ENCODE assay signal across 18 cellular contexts in genomic region chr5:88551724-88552345, GRCh38.
A peak's percentile ranks its signal among the peaks of the same experiment; 100 is the strongest.
DNase-seq lines count a peak whose midpoint lies in the region; ATAC-seq and TF ChIP-seq lines count a peak whose summit lies in the region.
"Had no signal": no experiment of that assay in that cellular context is flagged by ENCODE, and none has a peak within 500 bp of the region (broad histone marks: within the 10 kb centered on the region; RNA-seq: fewer than 3 reads in every experiment).

No MANE protein-coding gene starts in this region.

- H3K79me2 ChIP-seq in GM23338 (replicated peaks; ENCODE audit: insufficient read depth), result no peaks in the 10 kb centered on the region

- DNase-seq in GM23338 (ENCODE audit: low spot score) (peak; percentile 26), amygdala (lab: John Stamatoyannopoulos, UW) (peak in 41 of 56 donors; percentile 3 to 70 (median 27)), hypothalamus (lab: John Stamatoyannopoulos, UW) (peak in 31 of 51 donors; percentile 1 to 81 (median 28)), neuronal stem cell (ENCODE audit: low spot score) (peak; percentile 81), T-helper 2 cell (no peak), GM03348 (ENCODE audit: low spot score) (no peak), SHP77 treated with DMSO at 0.1 percent for 48 hours (lab: John Stamatoyannopoulos, UW) (no peak)
- no peak for DNase-seq in stimulated activated effector memory CD8-positive, alpha-beta T cell treated with anti-CD3 and anti-CD28 coated beads, Interleukin-12 subunit alpha, Interleukin-12 subunit beta, amount 100 ng/mL, for 72 hours (ENCODE audit: low spot score in 2 of 2)
- DNase-seq: activated CD4-positive, CD25-positive, alpha-beta regulatory T cell treated with anti-CD3 and anti-CD28 coated beads, Interleukin-2, amount 50 U/mL, for 72 hours; NCI-H146; NCI-H226; Right ventricle myocardium superior; stimulated activated CD4-positive, alpha-beta T cell treated with anti-CD3 and anti-CD28 coated beads, Interleukin-1b, Interleukin-23, amount 100 ng/mL, for 48 hours had no signal

- no peak overlapping the region for H4K91ac ChIP-seq in neuronal stem cell (ENCODE audit: low read depth, low read length, poor library complexity)

- no peak overlapping the region for H3K18ac ChIP-seq in neuronal stem cell (ENCODE audit: low read length)

- H3K4me1 Mint-ChIP-seq in GM23338, result peaks cover 22% of the 10 kb centered on the region
- H3K4me1 Mint-ChIP-seq in stimulated activated effector memory CD8-positive, alpha-beta T cell treated with anti-CD3 and anti-CD28 coated beads, Interleukin-12 subunit alpha, Interleukin-12 subunit beta, amount 100 ng/mL, for 72 hours, result no peaks in the 10 kb centered on the region

- H3K9me2 ChIP-seq in GM23338 (ENCODE audit: insufficient read depth), result no peaks in the 10 kb centered on the region

- H3K14ac ChIP-seq in neuronal stem cell (ENCODE audit: low read length), result no peak overlapping the region

- peak; percentile 80 for ATAC-seq in GM23338
- ATAC-seq in stimulated activated effector memory CD8-positive, alpha-beta T cell treated with anti-CD3 and anti-CD28 coated beads, Interleukin-12 subunit alpha, Interleukin-12 subunit beta, amount 100 ng/mL, for 72 hours, result no peak
- ATAC-seq: natural killer cell treated with Interleukin-12 subunit alpha and Interleukin-12 subunit beta and Interleukin-15 and Interleukin-18, amount 100 ng/mL, for 72 hours; sciatic nerve had no signal

- H4K8ac ChIP-seq in neuronal stem cell (ENCODE audit: low read depth, low read length), result no peak overlapping the region

- no peak overlapping the region for H3K4me2 ChIP-seq in GM23338
- H3K4me2 ChIP-seq in neuronal stem cell (ENCODE audit: insufficient read depth, low read length, poor library complexity, severe bottlenecking), result no peak overlapping the region

- H3K4me3 ChIP-seq in GM23338 (no peak overlapping the region), neuronal stem cell (ENCODE audit: low read length in 2 of 2) (no peak overlapping the region)
- H3K4me3 ChIP-seq: lung had no signal

- no peaks in the 10 kb centered on the region for H4K20me1 ChIP-seq in GM23338 (replicated peaks; ENCODE audit: insufficient read depth)

- H3K4me3 Mint-ChIP-seq in GM23338, result no peak overlapping the region
- no peak overlapping the region for H3K4me3 Mint-ChIP-seq in stimulated activated effector memory CD8-positive, alpha-beta T cell treated with anti-CD3 and anti-CD28 coated beads, Interleukin-12 subunit alpha, Interleukin-12 subunit beta, amount 100 ng/mL, for 72 hours
- H3K4me3 Mint-ChIP-seq: natural killer cell treated with Interleukin-12 subunit alpha and Interleukin-12 subunit beta and Interleukin-15 and Interleukin-18, amount 100 ng/mL, for 72 hours; T-helper 2 cell treated with Interferon-gamma antibody and Interleukin-4, amounts not matched to agents 5 μg/mL and 100 μg/mL, for 36 hours had no signal

- no peak overlapping the region for H2BK5ac ChIP-seq in neuronal stem cell (ENCODE audit: low read length)

- H2AK5ac ChIP-seq in neuronal stem cell (ENCODE audit: low read depth, low read length), result no peak overlapping the region

- no peaks in the 10 kb centered on the region for H3K9me3 Mint-ChIP-seq in GM23338
- no peaks in the 10 kb centered on the region for H3K9me3 Mint-ChIP-seq in stimulated activated effector memory CD8-positive, alpha-beta T cell treated with anti-CD3 and anti-CD28 coated beads, Interleukin-12 subunit alpha, Interleukin-12 subunit beta, amount 100 ng/mL, for 72 hours
- H3K9me3 Mint-ChIP-seq: activated T-helper 2 cell treated with anti-CD3 and anti-CD28 coated beads, Interferon-gamma antibody, Interleukin-2, Interleukin-4, amounts not matched to agents 10 μg/mL and 5 μg/mL and 100 μg/mL, durations not matched to agents 14 hours and 24 hours and 36 hours; natural killer cell treated with Interleukin-12 subunit alpha and Interleukin-12 subunit beta and Interleukin-15 and Interleukin-18, amount 100 ng/mL, for 72 hours; T-helper 2 cell treated with Interferon-gamma antibody and Interleukin-4, amounts not matched to agents 5 μg/mL and 100 μg/mL, for 36 hours had no signal

- H3K27me3 ChIP-seq in GM23338 (ENCODE audit: insufficient read depth) (no peaks in the 10 kb centered on the region), neuronal stem cell (ENCODE audit: control insufficient read depth in 3 of 3, insufficient read depth in 3 of 3, low read depth in 1 of 3, low read length in 3 of 3) (peaks cover 0 to 3% (median 0%) of the 10 kb centered on the region in 3 experiments)

- no peaks in the 10 kb centered on the region for H3K9me3 ChIP-seq in neuronal stem cell (replicated peaks in 1 of 2; ENCODE audit: control insufficient read depth in 2 of 2, insufficient read depth in 1 of 2, low read depth in 1 of 2, low read length in 2 of 2)

- no peak overlapping the region for H3K27ac ChIP-seq in GM23338 (ENCODE audit: low read depth)
- peak overlapping the region; percentile 71 for H3K27ac ChIP-seq in neuronal stem cell (replicated peaks; ENCODE audit: low read length)

- H2BK12ac ChIP-seq in neuronal stem cell (ENCODE audit: low read length), result no peak overlapping the region

- H3K23ac ChIP-seq in neuronal stem cell (ENCODE audit: low read depth, low read length, poor library complexity), result no peak overlapping the region

- no peak for TF ChIP-seq CTCF in GM23338 (conservative IDR thresholded peaks at IDR 0.05; ENCODE audit: low read depth in 2 of 2)

- H3K79me1 ChIP-seq in neuronal stem cell (ENCODE audit: low read depth, low read length), result no peaks in the 10 kb centered on the region

- H3K4me1 ChIP-seq in GM23338 (ENCODE audit: insufficient read depth) (peaks cover 21% of the 10 kb centered on the region), neuronal stem cell (ENCODE audit: control insufficient read depth in 2 of 2, insufficient read depth in 1 of 2, low read depth in 1 of 2, low read length in 2 of 2) (peaks cover 3 to 16% of the 10 kb centered on the region in 2 donors)

- H3K4ac ChIP-seq in neuronal stem cell (ENCODE audit: low read length), result no peak overlapping the region

- WGBS in neuronal stem cell (ENCODE audit: extremely low coverage in 2 of 2, insufficient read length in 2 of 2, insufficient replicate concordance in 1 of 2), 2 donors, result no CpG with 5 or more reads among the region's 10 CpGs

- no peaks in the 10 kb centered on the region for H3K36me3 Mint-ChIP-seq in GM23338 (ENCODE audit: low read depth)
- H3K36me3 Mint-ChIP-seq in stimulated activated effector memory CD8-positive, alpha-beta T cell treated with anti-CD3 and anti-CD28 coated beads, Interleukin-12 subunit alpha, Interleukin-12 subunit beta, amount 100 ng/mL, for 72 hours, result no peaks in the 10 kb centered on the region
- H3K36me3 Mint-ChIP-seq: natural killer cell treated with Interleukin-12 subunit alpha and Interleukin-12 subunit beta and Interleukin-15 and Interleukin-18, amount 100 ng/mL, for 72 hours had no signal

- H3K27ac Mint-ChIP-seq in GM23338, result no peak overlapping the region
- no peak overlapping the region for H3K27ac Mint-ChIP-seq in stimulated activated effector memory CD8-positive, alpha-beta T cell treated with anti-CD3 and anti-CD28 coated beads, Interleukin-12 subunit alpha, Interleukin-12 subunit beta, amount 100 ng/mL, for 72 hours
- H3K27ac Mint-ChIP-seq: activated T-helper 2 cell treated with anti-CD3 and anti-CD28 coated beads, Interferon-gamma antibody, Interleukin-2, Interleukin-4, amounts not matched to agents 10 μg/mL and 5 μg/mL and 100 μg/mL, durations not matched to agents 14 hours and 24 hours and 36 hours; natural killer cell treated with Interleukin-12 subunit alpha and Interleukin-12 subunit beta and Interleukin-15 and Interleukin-18, amount 100 ng/mL, for 72 hours; T-helper 2 cell treated with Interferon-gamma antibody and Interleukin-4, amounts not matched to agents 5 μg/mL and 100 μg/mL, for 36 hours had no signal

- H3K9ac ChIP-seq in neuronal stem cell (ENCODE audit: low read depth, low read length, poor library complexity), result no peak overlapping the region

- H3K27me3 Mint-ChIP-seq in GM23338 (ENCODE audit: insufficient read depth, low read depth, poor library complexity), result no peaks in the 10 kb centered on the region

- H2AFZ ChIP-seq in GM23338 (peak overlapping the region; percentile 44; the same call in 1 of the 2 replicates), neuronal stem cell (ENCODE audit: low read length) (peak overlapping the region; percentile 50)

- no peaks in the 10 kb centered on the region for H3K36me3 ChIP-seq in GM23338 (ENCODE audit: insufficient read depth)
- no peaks in the 10 kb centered on the region for H3K36me3 ChIP-seq in neuronal stem cell (replicated peaks in 1 of 2; ENCODE audit: control insufficient read depth in 2 of 2, insufficient read depth in 2 of 2, low read length in 2 of 2)

- no peak overlapping the region for H2BK15ac ChIP-seq in neuronal stem cell (ENCODE audit: low read length)

- no peak overlapping the region for H2BK120ac ChIP-seq in neuronal stem cell (ENCODE audit: low read depth, low read length)

- H3F3A ChIP-seq in GM23338 (replicated peaks; ENCODE audit: low read depth), result no peaks in the 10 kb centered on the region

TF ChIP-seq in GM23338, 12 proteins besides CTCF, POLR2A, EP300 and RAD21 (continues in another document):
- TF ChIP-seq ETS1 (IDR thresholded peaks at IDR 0.05) (no peak), NANOG (IDR thresholded peaks at IDR 0.05; ENCODE audit: borderline replicate concordance) (no peak)

Comparison
In these comparisons a context has a peak if more than half of its experiments do, and no peak if none do; other contexts are left out.
1. DNase-seq: peak in GM23338 (single experiment), amygdala (41 of 56), hypothalamus (31 of 51) and neuronal stem cell (single experiment); none in T-helper 2 cell (0 of 5), GM03348 (single experiment), stimulated activated effector memory CD8-positive, alpha-beta T cell treated with anti-CD3 and anti-CD28 coated beads, Interleukin-12 subunit alpha, Interleukin-12 subunit beta, amount 100 ng/mL, for 72 hours (0 of 2) and SHP77 treated with DMSO at 0.1 percent for 48 hours (single experiment).